In genomic region chr4:138003248-138003647, GRCh38 we compare ENCODE assay signal across 12 cellular contexts.
DNase-seq lines count a peak whose midpoint lies in the region; ATAC-seq, FAIRE-seq and TF ChIP-seq lines count a peak whose summit lies in the region.
"Had no signal": no experiment of that assay in that cellular context is flagged by ENCODE, and none has a peak within 500 bp of the region (broad histone marks: within the 10 kb centered on the region; RNA-seq: fewer than 3 reads in every experiment).

No MANE protein-coding gene starts in this region.

- no peak for TF ChIP-seq POLR2A in GM12878 (IDR thresholded peaks at IDR 0.05; ENCODE audit: low read depth, low read length)

- no peak overlapping the region for H2AFZ ChIP-seq in GM12878 (ENCODE audit: control insufficient read depth, low read depth, low read length)

- peak; percentile 7 for FAIRE-seq in GM12878 (lab: Jason Lieb, UNC)

- H4K20me1 ChIP-seq in GM12878 (ENCODE audit: control insufficient read depth, insufficient read depth): no peaks in the 10 kb centered on the region
- H4K20me1 ChIP-seq: BLaER1 treated with 17β-estradiol and CSF1 and Interleukin-3, amounts not matched to agents 10 nM and 100 nM had no signal

- ATAC-seq in GM18517 (IDR thresholded peaks at IDR 0.05; ENCODE audit: unreplicated experiment) (peak; percentile 95), GM21526 (IDR thresholded peaks at IDR 0.05; ENCODE audit: low FRiP score, unreplicated experiment) (peak; percentile 96), HG03095 (IDR thresholded peaks at IDR 0.05; ENCODE audit: unreplicated experiment) (peak; percentile 94), GM12878 (peak; percentile 82)

- no peak for TF ChIP-seq RAD21 in GM12878 (IDR thresholded peaks at IDR 0.05; ENCODE audit: insufficient read depth, low read depth, low read length)

- H3K9me3 ChIP-seq in GM12878 (replicated peaks; ENCODE audit: control insufficient read depth, insufficient read depth, low read length) (no peaks in the 10 kb centered on the region), colonic mucosa (no peaks in the 10 kb centered on the region)
- H3K9me3 ChIP-seq: BLaER1 treated with 17β-estradiol and CSF1 and Interleukin-3, amounts not matched to agents 10 nM and 100 nM; neutrophil had no signal

- in situ Hi-C loops in GM12878 (cut with MboI): no loop called here

- DNase-seq in GM12878 (ENCODE audit: low read depth, low spot score) (no peak), colonic mucosa (no peak), OCI-M2 (lab: John Stamatoyannopoulos, UW; ENCODE audit: unreplicated experiment) (no peak), SIG-M5 (lab: John Stamatoyannopoulos, UW) (no peak)
- no peak for DNase-seq in activated naive CD4-positive, alpha-beta T cell treated with anti-CD3 and anti-CD28 coated beads, Interleukin-2, amount 50 U/mL, for 16 hours
- DNase-seq: activated CD4-positive, alpha-beta T cell treated with anti-CD3 and anti-CD28 coated beads, Interleukin-2, amount 50 U/mL, for 48 hours had no signal

- H3K4me3 ChIP-seq in GM12878 (no peak overlapping the region), colonic mucosa (no peak overlapping the region)
- H3K4me3 ChIP-seq: BLaER1 treated with 17β-estradiol and CSF1 and Interleukin-3, amounts not matched to agents 10 nM and 100 nM had no signal

- SMC1A ChIA-PET in GM12878 (lab: Charles Lee; ENCODE audit: uncharacterized antibody, unreplicated experiment): interaction anchor here (0.7 kb wide), 1 partner anchor 181 kb away, joined by 3 read pairs; no protein-coding TSS in a partner anchor

- BruUV-seq in GM12878 (replicated peaks; lab: Mats Ljungman, UMichigan): no TSS peak

- no peak overlapping the region for H3K4me2 ChIP-seq in GM12878 (ENCODE audit: control insufficient read depth, insufficient read depth)
- H3K4me2 ChIP-seq: BLaER1 treated with 17β-estradiol and CSF1 and Interleukin-3, amounts not matched to agents 10 nM and 100 nM had no signal

- no peaks in the 10 kb centered on the region for H3K79me2 ChIP-seq in GM12878 (ENCODE audit: control insufficient read depth, insufficient read depth, low read length)

- POLR2A ChIA-PET in GM12878 (lab: Charles Lee): no interaction called here

- H3K27me3 ChIP-seq in GM12878 (replicated peaks in 1 of 2; ENCODE audit: control insufficient read depth in 2 of 2, insufficient read depth in 2 of 2, low read length in 1 of 2) (no peaks in the 10 kb centered on the region), colonic mucosa (no peaks in the 10 kb centered on the region)
- H3K27me3 ChIP-seq: BLaER1 treated with 17β-estradiol and CSF1 and Interleukin-3, amounts not matched to agents 10 nM and 100 nM; neutrophil had no signal

- CTCF ChIA-PET in GM12878 (lab: Yijun Ruan, JAX): no interaction called here

- H3K4me1 ChIP-seq in GM12878 (ENCODE audit: control insufficient read depth, insufficient read depth, low read length): no peaks in the 10 kb centered on the region
- H3K4me1 ChIP-seq in colonic mucosa: no peaks in the 10 kb centered on the region
- H3K4me1 ChIP-seq: BLaER1 treated with 17β-estradiol and CSF1 and Interleukin-3, amounts not matched to agents 10 nM and 100 nM had no signal

- no peaks in the 10 kb centered on the region for H3K36me3 ChIP-seq in GM12878 (ENCODE audit: control insufficient read depth in 2 of 2, insufficient read depth in 2 of 2, low read length in 1 of 2)
- no peaks in the 10 kb centered on the region for H3K36me3 ChIP-seq in colonic mucosa
- H3K36me3 ChIP-seq: BLaER1 treated with 17β-estradiol and CSF1 and Interleukin-3, amounts not matched to agents 10 nM and 100 nM; neutrophil had no signal

- TF ChIP-seq CTCF in GM12878 (IDR thresholded peaks at IDR 0.05 in 2 of 3, conservative IDR thresholded peaks at IDR 0.05 in 1 of 3; ENCODE audit: control insufficient read depth in 2 of 3, extremely low read depth in 1 of 3, insufficient read depth in 1 of 3, low read depth in 3 of 3, low read length in 3 of 3) (no peak), colonic mucosa (IDR thresholded peaks at IDR 0.05) (no peak)

- H3K27ac ChIP-seq in GM12878 (ENCODE audit: control insufficient read depth, insufficient read depth) (no peak overlapping the region), colonic mucosa (no peak overlapping the region)
- H3K27ac ChIP-seq: BLaER1 treated with 17β-estradiol and CSF1 and Interleukin-3, amounts not matched to agents 10 nM and 100 nM; epithelial cell of prostate; neutrophil had no signal

- no peak overlapping the region for H3K9ac ChIP-seq in GM12878 (ENCODE audit: control insufficient read depth, insufficient read depth, low read length)
- H3K9ac ChIP-seq in colonic mucosa (ENCODE audit: low read depth in 2 of 2, low read length in 2 of 2): no peak overlapping the region
- H3K9ac ChIP-seq: BLaER1 treated with 17β-estradiol and CSF1 and Interleukin-3, amounts not matched to agents 10 nM and 100 nM had no signal

- intact Hi-C loops in GM12878 (cut with micrococcal nuclease; ENCODE audit: unreplicated experiment): no loop called here
- intact Hi-C loops in colonic mucosa (cut with DNase I): no loop called here

- RAD21 ChIA-PET in GM12878 (lab: Charles Lee; ENCODE audit: unreplicated experiment): no interaction called here

- peak in 1 of 2 experiments; percentile 18; a peak in 1 of 4 replicates for TF ChIP-seq EP300 in GM12878 (IDR thresholded peaks at IDR 0.05; ENCODE audit: borderline replicate concordance in 1 of 2, control insufficient read depth in 1 of 2, low read depth in 2 of 2, low read length in 2 of 2)

TF ChIP-seq in GM12878, 131 proteins besides CTCF, POLR2A, EP300 and RAD21 (continues in another document):
- TF ChIP-seq SUPT20H (IDR thresholded peaks at IDR 0.05; ENCODE audit: borderline replicate concordance, control insufficient read depth, low read depth, low read length) (no peak), ZNF207 (IDR thresholded peaks at IDR 0.05; ENCODE audit: borderline replicate concordance) (no peak), HDGF (IDR thresholded peaks at IDR 0.05) (no peak), KDM1A (IDR thresholded peaks at IDR 0.05; ENCODE audit: borderline replicate concordance) (no peak), BRCA1 (IDR thresholded peaks at IDR 0.05; ENCODE audit: low read depth, low read length) (no peak), IRF3 (IDR thresholded peaks at IDR 0.05) (no peak), SKIL (IDR thresholded peaks at IDR 0.05; ENCODE audit: low read depth, poor library complexity, severe bottlenecking) (no peak), IRF4 (IDR thresholded peaks at IDR 0.05; ENCODE audit: low read depth, low read length) (peak; percentile 65; the same call in 1 of the 2 replicates), GABPA (IDR thresholded peaks at IDR 0.05; ENCODE audit: low read depth) (0 out of 2 replicates have a peak, but pooled peaks have one; percentile 24), NKRF (conservative IDR thresholded peaks at IDR 0.05) (no peak), ZBED1 (IDR thresholded peaks at IDR 0.05; ENCODE audit: borderline replicate concordance) (peak; percentile 50; the same call in 1 of the 2 replicates), ZNF274 (IDR thresholded peaks at IDR 0.05; ENCODE audit: insufficient read depth, insufficient read length) (no peak), STAT3 (IDR thresholded peaks at IDR 0.05; ENCODE audit: low read depth, low read length) (no peak), CBX5 (IDR thresholded peaks at IDR 0.05; ENCODE audit: low read depth) (no peak), FOXM1 (IDR thresholded peaks at IDR 0.05; ENCODE audit: low read depth, low read length) (peak; percentile 67; the same call in 1 of the 2 replicates), TCF12 (IDR thresholded peaks at IDR 0.05; ENCODE audit: low read depth, low read length) (no peak), ATF7 (IDR thresholded peaks at IDR 0.05; ENCODE audit: low read depth) (no peak), RB1 (IDR thresholded peaks at IDR 0.05; ENCODE audit: borderline replicate concordance) (no peak)
